Comparison of ENCODE assay signal across 10 cellular contexts in the genomic region with DNA sequence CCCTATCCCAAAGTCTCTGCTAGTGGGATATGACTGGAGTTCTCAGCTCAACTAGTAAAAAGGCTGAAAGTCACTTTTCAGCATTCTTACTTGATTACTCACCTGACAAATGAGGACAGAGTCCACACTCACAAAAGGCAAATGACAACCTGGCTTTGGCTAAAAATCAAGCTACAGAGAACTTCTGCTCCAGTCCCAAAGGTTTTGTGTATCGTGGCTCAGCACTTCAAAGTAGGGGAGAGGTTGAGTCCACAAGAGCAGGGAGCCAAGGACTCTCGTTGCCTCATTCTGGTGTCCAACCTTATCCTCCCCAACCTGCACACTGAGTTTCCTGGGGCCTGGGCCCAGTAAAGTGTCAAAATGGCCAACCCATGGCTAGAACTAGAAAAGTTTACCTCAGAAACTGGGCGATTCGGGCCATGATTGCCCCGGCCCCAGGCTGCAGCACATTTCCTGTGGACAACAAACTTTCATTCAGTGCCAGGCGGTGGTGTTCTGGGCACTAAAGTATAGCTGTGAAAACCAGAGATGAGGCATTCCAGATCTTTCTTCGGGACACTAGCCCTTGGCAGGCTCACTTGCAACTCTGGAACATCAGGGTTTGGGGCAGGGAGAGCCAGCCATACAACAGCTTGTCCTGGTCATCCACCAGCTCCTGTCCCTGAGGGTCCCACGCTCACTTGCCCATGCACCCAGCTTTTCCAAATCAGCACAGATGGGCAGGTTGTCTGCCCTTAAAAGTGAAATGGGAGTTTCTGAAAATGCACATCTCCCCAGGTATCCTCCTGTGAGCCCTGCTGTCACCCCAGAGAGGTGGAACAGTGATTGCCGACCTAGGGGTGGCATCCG. TPM values are rescaled to one million over a fixed set of nuclear protein-coding genes. Genes with fewer than 3 reads are reported as not detected.
A peak's percentile ranks its signal among the peaks of the same experiment; 100 is the strongest.
DNase-seq lines count a peak whose midpoint lies in the region; ATAC-seq and TF ChIP-seq lines count a peak whose summit lies in the region.
"Had no signal": no experiment of that assay in that cellular context is flagged by ENCODE, and none has a peak within 500 bp of the region (broad histone marks: within the 10 kb centered on the region; RNA-seq: fewer than 3 reads in every experiment).

No MANE protein-coding gene starts in this region.

- DNase-seq in HFFc6 (peak; percentile 14), left colon (peak in 1 of 2 donors; percentile 45), right atrium auricular region (ENCODE audit: low spot score) (no peak)
- DNase-seq in stimulated activated CD4-positive, alpha-beta T cell treated with anti-CD3 and anti-CD28 coated beads, Interleukin-1b, Interleukin-23, amount 100 ng/mL, for 48 hours, result no peak
- DNase-seq: NCI-H1105 treated with DMSO at 0.1 percent for 48 hours, T-helper 9 cell had no signal

- no peaks in the 10 kb centered on the region for H3K27me3 ChIP-seq in rectal smooth muscle tissue (ENCODE audit: control insufficient read depth, insufficient read depth, low read length)
- no peaks in the 10 kb centered on the region for H3K27me3 ChIP-seq in right atrium auricular region

- peaks cover 6% of the 10 kb centered on the region for H3K4me1 ChIP-seq in rectal smooth muscle tissue (ENCODE audit: control insufficient read depth, insufficient read depth, low read length)
- peaks cover 0 to 60% of the 10 kb centered on the region in 2 donors for H3K4me1 ChIP-seq in right atrium auricular region

- TF ChIP-seq CTCF in HFFc6 (IDR thresholded peaks at IDR 0.05) (no peak), VCaP (conservative IDR thresholded peaks at IDR 0.05) (no peak), right atrium auricular region (IDR thresholded peaks at IDR 0.05) (no peak)

- H3K27me3 Mint-ChIP-seq in HFFc6 (ENCODE audit: insufficient read depth), result peaks cover 1% of the 10 kb centered on the region; the same call in 1 of the 2 replicates

- H3K4me3 ChIP-seq in rectal smooth muscle tissue (ENCODE audit: low read length), result peak overlapping the region; percentile 1
- H3K4me3 ChIP-seq in right atrium auricular region, result no peak overlapping the region

- no peak overlapping the region for H3K9ac ChIP-seq in rectal smooth muscle tissue (ENCODE audit: low read length)
- H3K9ac ChIP-seq: parathyroid adenoma had no signal

- no peak overlapping the region for H3K27ac Mint-ChIP-seq in HFFc6

- peak; percentile 20 for ATAC-seq in left colon
- ATAC-seq in GM21423 (IDR thresholded peaks at IDR 0.05; ENCODE audit: unreplicated experiment), result no peak

- H3K4me1 Mint-ChIP-seq in HFFc6 (ENCODE audit: low read depth), result peaks cover 48% of the 10 kb centered on the region

- no peak overlapping the region for H3K4me3 Mint-ChIP-seq in HFFc6

- H3K36me3 ChIP-seq in rectal smooth muscle tissue (ENCODE audit: control insufficient read depth, insufficient read depth, low read length), result peaks cover 37% of the 10 kb centered on the region
- H3K36me3 ChIP-seq in right atrium auricular region, result peaks cover 57% of the 10 kb centered on the region

- peaks cover 5% of the 10 kb centered on the region; the same call in 1 of the 2 replicates for H3K36me3 Mint-ChIP-seq in HFFc6 (ENCODE audit: low read depth)

- H3K9me3 Mint-ChIP-seq in HFFc6, result no peaks in the 10 kb centered on the region

- H3K27ac ChIP-seq in VCaP (peak overlapping the region; percentile 86; the same call in 1 of the 2 replicates), rectal smooth muscle tissue (ENCODE audit: low read depth, low read length) (no peak overlapping the region), right atrium auricular region (no peak overlapping the region)
- H3K27ac ChIP-seq: parathyroid adenoma had no signal

- H3K9me3 ChIP-seq in right atrium auricular region, result no peaks in the 10 kb centered on the region

- intact Hi-C loops in left colon (cut with DNase I, micrococcal nuclease), result no loop called here

RNA-seq across cellular contexts. Expression of a gene that starts 3.1 kb away (rescaled TPM):
- 10 to 100 TPM; 45.1 to 60.9 (median 52.1) TPM for total RNA-seq in HFFc6 (2021; fragmentation: NEBNext Ultra II Directional; extraction: Animal tissue kit (Norgen Biotek cat#: 25700))
- total RNA-seq in left colon (100 to 1,000 TPM; 177 to 186 TPM), right atrium auricular region (10 to 100 TPM; 50.9 to 74.0 TPM)

RNA-seq across cellular contexts. Expression of a gene that starts 4.7 kb away (rescaled TPM):
- 10 to 100 TPM; 25.1 to 31.9 (median 28.4) TPM for total RNA-seq in HFFc6 (2021; fragmentation: NEBNext Ultra II Directional; extraction: Animal tissue kit (Norgen Biotek cat#: 25700))
- 10 to 100 TPM; 66.1 to 76.4 TPM for total RNA-seq in left colon
- total RNA-seq in right atrium auricular region, result 10 to 100 TPM in 1 of 2 donors, 1 to 10 TPM in 1; 7.1 to 14.3 TPM

RNA-seq across cellular contexts. Expression of a gene that starts 31.6 kb away (rescaled TPM):
- total RNA-seq in HFFc6 (2021; fragmentation: NEBNext Ultra II Directional; extraction: Animal tissue kit (Norgen Biotek cat#: 25700)), result 10 to 100 TPM; 48.5 to 54.3 (median 51.5) TPM
- total RNA-seq in left colon, result 10 to 100 TPM; 42.5 to 42.8 TPM
- 10 to 100 TPM; 25.8 to 27.2 TPM for total RNA-seq in right atrium auricular region
